8 cellular contexts compared by ENCODE assay signal in the genomic region with DNA sequence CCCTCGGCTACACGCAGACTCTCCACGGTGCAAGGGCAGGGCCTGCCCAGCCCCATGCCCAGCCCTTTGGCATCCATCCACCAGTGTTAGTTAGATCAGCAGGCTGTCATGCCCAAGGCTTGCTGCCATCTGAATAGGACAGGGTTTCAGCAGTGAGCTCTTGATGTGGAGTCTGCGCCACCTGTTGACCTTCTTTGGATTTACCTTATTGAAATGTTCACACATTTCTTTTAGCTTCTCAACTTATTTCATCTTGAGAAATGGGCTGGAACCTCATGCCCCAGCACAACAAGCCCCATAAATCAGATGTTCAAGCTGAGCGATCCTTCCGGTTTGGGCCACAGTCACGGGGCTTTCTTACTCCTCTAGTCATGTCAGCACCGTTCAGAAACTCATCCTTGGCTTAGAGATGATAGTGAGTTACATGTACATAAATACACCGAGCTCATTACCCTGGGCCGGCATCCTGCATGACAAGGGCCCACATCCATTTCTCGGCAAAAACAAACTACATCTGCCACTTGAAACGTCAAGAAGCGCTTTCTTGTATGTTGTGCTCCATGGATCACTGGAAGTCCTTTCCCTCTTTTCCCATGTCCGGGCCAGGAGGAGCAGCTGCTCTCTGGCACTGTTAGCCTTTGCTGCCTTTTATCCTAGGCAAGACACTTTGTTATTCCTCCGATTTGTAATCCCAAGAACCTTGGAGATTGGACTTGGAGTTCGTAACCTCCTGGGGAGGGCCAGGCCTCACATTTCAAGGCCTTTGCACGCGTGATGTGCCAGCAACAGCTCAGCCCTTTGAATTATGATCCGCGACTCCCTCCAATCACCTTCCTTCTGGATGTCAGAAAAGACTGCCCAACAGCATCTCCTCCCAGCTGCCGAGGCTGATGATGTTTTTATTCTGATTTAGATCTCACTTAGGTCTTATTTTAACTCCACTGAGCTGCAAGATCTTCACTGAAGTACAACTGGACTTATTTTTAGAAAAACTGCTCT.
A peak's percentile ranks its signal among the peaks of the same experiment; 100 is the strongest.
DNase-seq lines count a peak whose midpoint lies in the region; ATAC-seq lines count a peak whose summit lies in the region.

No MANE protein-coding gene starts in this region.

- H3K9me3 Mint-ChIP-seq in activated CD4-positive, alpha-beta memory T cell treated with anti-CD3 and anti-CD28 coated beads for 36 hours: peaks cover 2% of the 10 kb centered on the region

- H3K4me1 Mint-ChIP-seq in activated CD4-positive, alpha-beta memory T cell treated with anti-CD3 and anti-CD28 coated beads for 36 hours (ENCODE audit: low read depth): peaks cover 7% of the 10 kb centered on the region

- H3K27ac Mint-ChIP-seq in activated CD4-positive, alpha-beta memory T cell treated with anti-CD3 and anti-CD28 coated beads for 36 hours: no peak overlapping the region

- DNase-seq in ACHN: peak; percentile 68
- DNase-seq in GM04504 (ENCODE audit: low read depth): peak; percentile 29
- DNase-seq in NCI-H146 treated with DMSO at 0.1 percent for 48 hours (lab: John Stamatoyannopoulos, UW; ENCODE audit: unreplicated experiment): peak; percentile 10
- DNase-seq in activated CD4-positive, alpha-beta memory T cell treated with anti-CD3 and anti-CD28 coated beads for 36 hours: peak; percentile 22
- peak; percentile 82 for DNase-seq in left cardiac atrium
- no peak for DNase-seq in middle frontal gyrus (ENCODE audit: extremely low spot score, low spot score)

- H3K36me3 ChIP-seq in skeletal muscle satellite cell (ENCODE audit: insufficient read depth, low read length): peaks cover 3% of the 10 kb centered on the region

- no peak overlapping the region for H3K4me2 ChIP-seq in skeletal muscle satellite cell (ENCODE audit: low read length)

- H3K9me3 ChIP-seq in skeletal muscle satellite cell (replicated peaks; ENCODE audit: low read length): no peaks in the 10 kb centered on the region

- in situ Hi-C loops in ACHN (cut with HindIII; ENCODE audit: low pct_ligation_motif_present, low pct_unique_long_range_greater_than_20kb, low sequenced_read_pairs): no loop called here

- no peaks in the 10 kb centered on the region for H3K27me3 ChIP-seq in skeletal muscle satellite cell (ENCODE audit: control insufficient read depth, insufficient read depth, low read length)

- POLR2A ChIA-PET in activated CD4-positive, alpha-beta memory T cell treated with anti-CD3 and anti-CD28 coated beads for 36 hours (lab: Charles Lee): no interaction called here

- no peaks in the 10 kb centered on the region for H3K27me3 Mint-ChIP-seq in activated CD4-positive, alpha-beta memory T cell treated with anti-CD3 and anti-CD28 coated beads for 36 hours

- CTCF ChIA-PET in activated CD4-positive, alpha-beta memory T cell treated with anti-CD3 and anti-CD28 coated beads for 36 hours (lab: Charles Lee): interaction anchor here (0.5 to 8.3 kb wide), 13 partner anchors 10 to 541 kb away, joined by 3 to 182 read pairs (median 3); no protein-coding TSS in a partner anchor

- peak overlapping the region; percentile 13 for H3K9ac ChIP-seq in skeletal muscle satellite cell (ENCODE audit: low read depth, low read length)

- ATAC-seq in left cardiac atrium (peak; percentile 85 to 89), HG03354 (IDR thresholded peaks at IDR 0.05; ENCODE audit: poor library complexity, severe bottlenecking, unreplicated experiment) (no peak)

- H3K36me3 Mint-ChIP-seq in activated CD4-positive, alpha-beta memory T cell treated with anti-CD3 and anti-CD28 coated beads for 36 hours: no peaks in the 10 kb centered on the region

- no peak overlapping the region for H3K4me3 Mint-ChIP-seq in activated CD4-positive, alpha-beta memory T cell treated with anti-CD3 and anti-CD28 coated beads for 36 hours

- peaks cover 39% of the 10 kb centered on the region for H3K4me1 ChIP-seq in skeletal muscle satellite cell (ENCODE audit: control insufficient read depth, insufficient read depth, low read length)

- intact Hi-C loops in activated CD4-positive, alpha-beta memory T cell treated with anti-CD3 and anti-CD28 coated beads for 36 hours (cut with micrococcal nuclease): loop anchor here (1.0 kb wide), 1 partner anchor 93 kb away; no protein-coding TSS in a partner anchor
- intact Hi-C loops in left cardiac atrium (cut with DNase I): loop anchor here (2.0 to 10.0 kb wide), 3 partner anchors 87 to 539 kb away; no protein-coding TSS in a partner anchor

- H3K4me3 ChIP-seq in skeletal muscle satellite cell (ENCODE audit: low read length): no peak overlapping the region
